In genomic region chr2:129483366-129483765, GRCh38 we compare ENCODE assay signal across 13 cellular contexts.
DNase-seq lines count a peak whose midpoint lies in the region; ATAC-seq and TF ChIP-seq lines count a peak whose summit lies in the region.
"Had no signal": no experiment of that assay in that cellular context is flagged by ENCODE, and none has a peak within 500 bp of the region (broad histone marks: within the 10 kb centered on the region; RNA-seq: fewer than 3 reads in every experiment).

No MANE protein-coding gene starts in this region.

- peak overlapping the region; percentile 65 for H3K4me3 Mint-ChIP-seq in memory B cell
- H3K4me3 Mint-ChIP-seq: CD8-positive, alpha-beta memory T cell had no signal

- WGBS in esophagus squamous epithelium, 2 donors: 47 to 69% methylated on average over 4 of the region's 4 CpGs

- H3K27me3 ChIP-seq in esophagus squamous epithelium: peaks cover 0 to 5% (median 0%) of the 10 kb centered on the region in 4 donors
- H3K27me3 ChIP-seq: pancreas had no signal

- peak in 1 of 2 donors; percentile 10 for DNase-seq in memory B cell (ENCODE audit: low spot score in 2 of 2)
- DNase-seq in DMS153 (lab: John Stamatoyannopoulos, UW): no peak
- no peak for DNase-seq in SK-N-DZ (ENCODE audit: low spot score)
- DNase-seq in esophagus squamous epithelium (lab: John Stamatoyannopoulos, UW): no peak
- no peak for DNase-seq in Kasumi-1 (lab: John Stamatoyannopoulos, UW)
- DNase-seq: CD8-positive, alpha-beta memory T cell; left colon; OCI-M1; pancreas; tibial artery had no signal

- no peaks in the 10 kb centered on the region for H3K4me1 ChIP-seq in esophagus squamous epithelium
- H3K4me1 ChIP-seq: pancreas, tibial artery had no signal

- H3K4me3 ChIP-seq in esophagus squamous epithelium: no peak overlapping the region
- H3K4me3 ChIP-seq: pancreas, tibial artery had no signal

- intact Hi-C loops in esophagus squamous epithelium (cut with DNase I): no loop called here

- peaks cover 18% of the 10 kb centered on the region for H3K4me1 Mint-ChIP-seq in memory B cell
- H3K4me1 Mint-ChIP-seq: CD8-positive, alpha-beta memory T cell had no signal

- H3K27ac ChIP-seq in esophagus squamous epithelium: no peak overlapping the region
- H3K27ac ChIP-seq: pancreas, tibial artery had no signal

- no peak for TF ChIP-seq POLR2A in esophagus squamous epithelium (IDR thresholded peaks at IDR 0.05)

- H3K9me3 ChIP-seq in esophagus squamous epithelium: no peaks in the 10 kb centered on the region
- H3K9me3 ChIP-seq: pancreas, tibial artery had no signal

- peak overlapping the region; percentile 89 for H3K27ac Mint-ChIP-seq in memory B cell
- H3K27ac Mint-ChIP-seq: CD8-positive, alpha-beta memory T cell had no signal

- ATAC-seq in GM18861 (IDR thresholded peaks at IDR 0.05; ENCODE audit: unreplicated experiment) (peak; percentile 83), HG02588 (IDR thresholded peaks at IDR 0.05; ENCODE audit: unreplicated experiment) (peak; percentile 89), HG03565 (IDR thresholded peaks at IDR 0.05; ENCODE audit: unreplicated experiment) (peak; percentile 90), memory B cell (ENCODE audit: low read depth) (peak; percentile 96)
- ATAC-seq: left colon had no signal

- H3K9me3 Mint-ChIP-seq in memory B cell: peaks cover 3% of the 10 kb centered on the region

- H3K36me3 ChIP-seq in esophagus squamous epithelium: no peaks in the 10 kb centered on the region
- H3K36me3 ChIP-seq: pancreas, tibial artery had no signal

- peaks cover 3% of the 10 kb centered on the region for H3K36me3 Mint-ChIP-seq in memory B cell
- H3K36me3 Mint-ChIP-seq: CD8-positive, alpha-beta memory T cell had no signal

- H3K27me3 Mint-ChIP-seq in memory B cell: no peaks in the 10 kb centered on the region
- H3K27me3 Mint-ChIP-seq: CD8-positive, alpha-beta memory T cell had no signal

- no peak for TF ChIP-seq CTCF in esophagus squamous epithelium (IDR thresholded peaks at IDR 0.05)
